ENCODE assay signal across 32 cellular contexts in genomic region chr3:143089965-143090364, GRCh38.
"Had no signal": no experiment of that assay in that cellular context is flagged by ENCODE, and none has a peak within 500 bp of the region (broad histone marks: within the 10 kb centered on the region; RNA-seq: fewer than 3 reads in every experiment).

No MANE protein-coding gene starts in this region.

- H3K4me1 Mint-ChIP-seq: activated CD4-positive, alpha-beta T cell treated with anti-CD3 and anti-CD28 coated beads, Interleukin-2, amount 10 ng/mL, durations not matched to agents 7 days and 5 days; activated naive CD4-positive, alpha-beta T cell treated with anti-CD3 and anti-CD28 coated beads, Interleukin-2, amount 10 ng/mL, durations not matched to agents 7 days and 5 days; activated naive CD8-positive, alpha-beta T cell treated with anti-CD3 and anti-CD28 coated beads, Interleukin-2, amount 10 ng/mL, durations not matched to agents 7 days and 5 days had no signal

- H3K9me3 ChIP-seq: ascending aorta, breast epithelium, colonic mucosa, esophagus squamous epithelium, gastroesophageal sphincter had no signal

- H3K36me3 Mint-ChIP-seq: activated naive CD4-positive, alpha-beta T cell treated with anti-CD3 and anti-CD28 coated beads, Interleukin-2, amount 10 ng/mL, durations not matched to agents 7 days and 5 days; activated naive CD8-positive, alpha-beta T cell treated with anti-CD3 and anti-CD28 coated beads, Interleukin-2, amount 10 ng/mL, durations not matched to agents 7 days and 5 days; brain had no signal

- H3K9me3 Mint-ChIP-seq: activated CD4-positive, alpha-beta memory T cell treated with anti-CD3 and anti-CD28 coated beads, Interleukin-2, amount 10 ng/mL, durations not matched to agents 7 days and 5 days; activated naive CD4-positive, alpha-beta T cell treated with anti-CD3 and anti-CD28 coated beads, Interleukin-2, amount 50 U/mL, for 72 hours; activated T-cell treated with anti-CD3 and anti-CD28 coated beads, Interleukin-2, amount 50 U/mL, for 24 hours; activated T-cell treated with anti-CD3 and anti-CD28 coated beads, Interleukin-2, amount 50 U/mL, for 72 hours; T-helper 2 cell treated with Interferon-gamma antibody and Interleukin-4, amounts not matched to agents 5 μg/mL and 100 μg/mL, for 36 hours had no signal

- FAIRE-seq: endometrium, endothelial cell of umbilical vein had no signal

- H3K27ac ChIP-seq: ascending aorta, breast epithelium, cardiac muscle cell, colonic mucosa, epithelial cell of prostate, esophagus squamous epithelium, gastroesophageal sphincter had no signal

- ATAC-seq: activated naive CD4-positive, alpha-beta T cell treated with anti-CD3 and anti-CD28 coated beads, Interleukin-2, amount 50 U/mL, for 72 hours; activated T-cell treated with anti-CD3 and anti-CD28 coated beads, Interleukin-2, amount 50 U/mL, for 72 hours; gastroesophageal sphincter; T-helper 17 cell had no signal

- H3K27ac Mint-ChIP-seq: activated CD4-positive, alpha-beta memory T cell treated with anti-CD3 and anti-CD28 coated beads, Interleukin-2, amount 10 ng/mL, durations not matched to agents 7 days and 5 days; activated CD4-positive, alpha-beta T cell treated with anti-CD3 and anti-CD28 coated beads, Interleukin-2, amount 10 ng/mL, durations not matched to agents 7 days and 5 days; activated naive CD4-positive, alpha-beta T cell treated with anti-CD3 and anti-CD28 coated beads, Interleukin-2, amount 10 ng/mL, durations not matched to agents 7 days and 5 days; activated naive CD4-positive, alpha-beta T cell treated with anti-CD3 and anti-CD28 coated beads, Interleukin-2, amount 50 U/mL, for 72 hours; activated naive CD8-positive, alpha-beta T cell treated with anti-CD3 and anti-CD28 coated beads, Interleukin-2, amount 10 ng/mL, durations not matched to agents 7 days and 5 days; activated T-cell treated with anti-CD3 and anti-CD28 coated beads, Interleukin-2, amount 50 U/mL, for 24 hours; activated T-cell treated with anti-CD3 and anti-CD28 coated beads, Interleukin-2, amount 50 U/mL, for 72 hours; T-helper 17 cell; T-helper 2 cell treated with Interferon-gamma antibody and Interleukin-4, amounts not matched to agents 5 μg/mL and 100 μg/mL, for 36 hours had no signal

- H3K27me3 ChIP-seq: ascending aorta, breast epithelium, cardiac muscle cell, colonic mucosa, esophagus squamous epithelium, gastroesophageal sphincter had no signal

- DNase-seq: activated CD4-positive, alpha-beta memory T cell treated with anti-CD3 and anti-CD28 coated beads, Interleukin-2, amount 10 ng/mL, durations not matched to agents 7 days and 5 days; activated CD4-positive, alpha-beta T cell treated with anti-CD3 and anti-CD28 coated beads for 1 hour; activated CD4-positive, alpha-beta T cell treated with anti-CD3 and anti-CD28 coated beads for 4 hours; activated CD4-positive, alpha-beta T cell treated with anti-CD3 and anti-CD28 coated beads, Interleukin-2, amount 10 ng/mL, durations not matched to agents 7 days and 5 days; activated CD4-positive, alpha-beta T cell treated with anti-CD3 and anti-CD28 coated beads, Interleukin-2, amount 50 U/mL, for 4 hours; activated CD8-positive, alpha-beta memory T cell treated with anti-CD3 and anti-CD28 coated beads, Interleukin-2, amount 50 U/mL, for 48 hours; activated gamma-delta T cell; activated naive CD4-positive, alpha-beta T cell; activated naive CD4-positive, alpha-beta T cell treated with anti-CD3 and anti-CD28 coated beads, Interleukin-2, amount 10 ng/mL, durations not matched to agents 7 days and 5 days; activated naive CD8-positive, alpha-beta T cell treated with anti-CD3 and anti-CD28 coated beads, Interleukin-2, amount 10 ng/mL, durations not matched to agents 7 days and 5 days; activated T-cell treated with anti-CD3 and anti-CD28 coated beads for 4 hours; activated T-cell treated with anti-CD3 and anti-CD28 coated beads, Interleukin-2, amount 50 U/mL, for 24 hours; activated T-cell treated with anti-CD3 and anti-CD28 coated beads, Interleukin-2, amount 50 U/mL, for 72 hours; central memory CD4-positive, alpha-beta T cell; cerebellar nuclear complex; colonic mucosa; effector CD8-positive, alpha-beta T cell; esophagus squamous epithelium; foreskin melanocyte; T-helper 1 cell; T-helper 17 cell; T1000 had no signal

- H3K4me3 ChIP-seq: ascending aorta, breast epithelium, cardiac muscle cell, colonic mucosa, esophagus squamous epithelium, gastroesophageal sphincter had no signal

- H3K4me1 ChIP-seq: ascending aorta, breast epithelium, colonic mucosa, esophagus squamous epithelium, gastroesophageal sphincter had no signal

- H3K4me3 Mint-ChIP-seq: activated CD4-positive, alpha-beta memory T cell treated with anti-CD3 and anti-CD28 coated beads, Interleukin-2, amount 10 ng/mL, durations not matched to agents 7 days and 5 days; activated CD4-positive, alpha-beta T cell treated with anti-CD3 and anti-CD28 coated beads, Interleukin-2, amount 10 ng/mL, durations not matched to agents 7 days and 5 days; activated naive CD4-positive, alpha-beta T cell treated with anti-CD3 and anti-CD28 coated beads, Interleukin-2, amount 10 ng/mL, durations not matched to agents 7 days and 5 days; activated naive CD8-positive, alpha-beta T cell treated with anti-CD3 and anti-CD28 coated beads, Interleukin-2, amount 10 ng/mL, durations not matched to agents 7 days and 5 days; activated T-cell treated with anti-CD3 and anti-CD28 coated beads, Interleukin-2, amount 50 U/mL, for 24 hours; activated T-cell treated with anti-CD3 and anti-CD28 coated beads, Interleukin-2, amount 50 U/mL, for 72 hours; T-helper 17 cell; T-helper 2 cell treated with Interferon-gamma antibody and Interleukin-4, amounts not matched to agents 5 μg/mL and 100 μg/mL, for 36 hours had no signal

- H3K27me3 Mint-ChIP-seq: activated CD4-positive, alpha-beta T cell treated with anti-CD3 and anti-CD28 coated beads, Interleukin-2, amount 10 ng/mL, durations not matched to agents 7 days and 5 days; activated naive CD4-positive, alpha-beta T cell treated with anti-CD3 and anti-CD28 coated beads, Interleukin-2, amount 10 ng/mL, durations not matched to agents 7 days and 5 days; activated naive CD8-positive, alpha-beta T cell treated with anti-CD3 and anti-CD28 coated beads, Interleukin-2, amount 10 ng/mL, durations not matched to agents 7 days and 5 days had no signal

- H3K36me3 ChIP-seq: ascending aorta, breast epithelium, cardiac muscle cell, colonic mucosa, esophagus squamous epithelium, gastroesophageal sphincter had no signal
